ENCODE assay signal across 27 cellular contexts in genomic region chr2:126117886-126118285, GRCh38.
"Had no signal": no experiment of that assay in that cellular context is flagged by ENCODE, and none has a peak within 500 bp of the region (broad histone marks: within the 10 kb centered on the region; RNA-seq: fewer than 3 reads in every experiment).

No MANE protein-coding gene starts in this region.

- H3K9me3 ChIP-seq: stomach, suprapubic skin, testis, thoracic aorta, thyroid gland, tibial artery, tibial nerve, transverse colon, upper lobe of left lung, upper lobe of right lung, uterus, vagina had no signal

- FAIRE-seq: urothelium cell line had no signal

- H3K4me3 ChIP-seq: stomach, suprapubic skin, testis, thoracic aorta, thyroid gland, tibial artery, tibial nerve, transverse colon, upper lobe of left lung, upper lobe of right lung, uterus, vagina had no signal

- H3K27ac ChIP-seq: stomach, suprapubic skin, testis, thoracic aorta, thyroid gland, tibial artery, tibial nerve, transverse colon, upper lobe of left lung, upper lobe of right lung, uterus, vagina had no signal

- ATAC-seq: stimulated activated effector memory CD8-positive, alpha-beta T cell treated with anti-CD3 and anti-CD28 coated beads, Interleukin-12 subunit alpha, Interleukin-12 subunit beta, amount 100 ng/mL, for 72 hours; stimulated activated memory B cell treated with anti-CD40 and anti-IgM and Interleukin-4, amounts not matched to agents 10 μg/mL and 1 μg/mL and 100 μg/mL, for 72 hours; stimulated activated naive B cell treated with anti-CD40 and anti-IgM and Interleukin-4, amounts not matched to agents 10 μg/mL and 1 μg/mL and 100 μg/mL, for 72 hours; stimulated activated naive CD8-positive, alpha-beta T cell treated with anti-CD3 and anti-CD28 coated beads, Interleukin-15, amount 100 ng/mL, for 72 hours; stimulated activated naive CD8-positive, alpha-beta T cell treated with anti-CD3 and anti-CD28 coated beads, Interleukin-15, Interleukin-2, amounts not matched to agents 100 U/mL and 50 U/mL, for 24 hours; upper lobe of right lung had no signal

- H3K36me3 ChIP-seq: stomach, suprapubic skin, thoracic aorta, thyroid gland, tibial artery, tibial nerve, transverse colon, upper lobe of left lung, upper lobe of right lung, uterus, vagina had no signal

- DNase-seq: stimulated activated CD4-positive, alpha-beta T cell treated with anti-CD3 and anti-CD28 coated beads, Interleukin-2, amount 100 ng/mL, for 48 hours; stimulated activated CD4-positive, alpha-beta T cell treated with anti-CD3 and anti-CD28 coated beads, Interleukin-4, amount 100 ng/mL, for 1 hour; stimulated activated CD4-positive, alpha-beta T cell treated with anti-CD3 and anti-CD28 coated beads, Interleukin-4, amount 100 ng/mL, for 24 hours; stimulated activated CD4-positive, alpha-beta T cell treated with anti-CD3 and anti-CD28 coated beads, Interleukin-4, amount 100 ng/mL, for 4 hours; stimulated activated CD8-positive, alpha-beta memory T cell treated with anti-CD3 and anti-CD28 coated beads, Interleukin-4, amount 100 ng/mL, for 48 hours; stimulated activated naive B cell treated with anti-CD40 and anti-IgM and Interleukin-4, amounts not matched to agents 10 μg/mL and 1 μg/mL and 100 μg/mL, for 72 hours; stimulated activated naive CD4-positive, alpha-beta T cell; stimulated activated naive CD4-positive, alpha-beta T cell treated with Interleukin-2 at 50 U/mL for 16 hours; stimulated activated naive CD8-positive, alpha-beta T cell treated with anti-CD3 and anti-CD28 coated beads, Interleukin-15, amount 100 ng/mL, for 72 hours; stimulated activated naive CD8-positive, alpha-beta T cell treated with anti-CD3 and anti-CD28 coated beads, Interleukin-15, Interleukin-2, amounts not matched to agents 100 U/mL and 50 U/mL, for 24 hours; stomach; substantia nigra; testis; thyroid gland; tibial artery; transverse colon; trophoblast cell; upper lobe of left lung; upper lobe of right lung; uterus had no signal

- H3K27me3 ChIP-seq: stomach, suprapubic skin, testis, thyroid gland, tibial artery, tibial nerve, transverse colon, upper lobe of left lung, upper lobe of right lung, uterus, vagina had no signal

- H3K4me1 ChIP-seq: stomach, suprapubic skin, testis, thyroid gland, tibial artery, tibial nerve, transverse colon, upper lobe of left lung, upper lobe of right lung, uterus, vagina had no signal
